22 cellular contexts compared by ENCODE assay signal in genomic region chr20:48421547-48421946, GRCh38.
DNase-seq lines count a peak whose midpoint lies in the region; ATAC-seq, FAIRE-seq and TF ChIP-seq lines count a peak whose summit lies in the region.
"Had no signal": no experiment of that assay in that cellular context is flagged by ENCODE, and none has a peak within 500 bp of the region (broad histone marks: within the 10 kb centered on the region; RNA-seq: fewer than 3 reads in every experiment).

No MANE protein-coding gene starts in this region.

- H4K20me1 ChIP-seq in MM.1S (ENCODE audit: insufficient read depth, low read length), result no peaks in the 10 kb centered on the region
- H4K20me1 ChIP-seq: BLaER1 treated with 17β-estradiol and CSF1 and Interleukin-3, amounts not matched to agents 10 nM and 100 nM had no signal

- no peak for TF ChIP-seq EP300 in A549 (IDR thresholded peaks at IDR 0.05)

- H3K27ac Mint-ChIP-seq in Calu3 (ENCODE audit: unreplicated experiment), result no peak overlapping the region

- POLR2A ChIA-PET in A549 (lab: Yijun Ruan, JAX), result no interaction called here
- POLR2A ChIA-PET in RWPE1 (lab: Yijun Ruan, JAX; ENCODE audit: low non-redundant PET), result no interaction called here

- no peak overlapping the region for H3K4me2 ChIP-seq in A549
- H3K4me2 ChIP-seq in MM.1S (ENCODE audit: low read depth, low read length), result no peak overlapping the region
- H3K4me2 ChIP-seq: hepatocyte had no signal

- CTCF ChIA-PET in A549 (lab: Yijun Ruan, JAX), result interaction anchor here (1.0 to 1.4 kb wide), 3 partner anchors 33 to 635 kb away, joined by 3 to 7 read pairs (median 3); no protein-coding TSS in a partner anchor
- CTCF ChIA-PET in Calu3 (lab: Charles Lee), result interaction anchor here (0.6 to 5.2 kb wide), 8 partner anchors 110 to 635 kb away, joined by 3 to 66 read pairs (median 4); no protein-coding TSS in a partner anchor
- CTCF ChIA-PET in RWPE1 (lab: Yijun Ruan, JAX), result interaction anchor here (0.5 to 5.4 kb wide), 6 partner anchors 12 to 1174 kb away, joined by 3 to 45 read pairs (median 3); no protein-coding TSS in a partner anchor

- TF ChIP-seq POLR2A in A549 (IDR thresholded peaks at IDR 0.05; ENCODE audit: low read length), result no peak

- no peaks in the 10 kb centered on the region for H3K9me2 ChIP-seq in MM.1S (replicated peaks; ENCODE audit: insufficient read depth, low read length)

- H3K4me3 ChIP-seq in A549 (no peak overlapping the region), MM.1S (ENCODE audit: low read length) (no peak overlapping the region)
- H3K4me3 ChIP-seq: BLaER1 treated with 17β-estradiol and CSF1 and Interleukin-3, amounts not matched to agents 10 nM and 100 nM; gastroesophageal sphincter; hepatocyte; prostate gland had no signal

- no TSS peak for BruUV-seq in Calu3 (replicated peaks; lab: Mats Ljungman, UMichigan)

- peaks cover 6% of the 10 kb centered on the region for H3K4me1 Mint-ChIP-seq in Calu3 (ENCODE audit: low read depth, unreplicated experiment)
- H3K4me1 Mint-ChIP-seq: central memory CD8-positive, alpha-beta T cell had no signal

- no peaks in the 10 kb centered on the region for H3K79me2 ChIP-seq in MM.1S (ENCODE audit: low read length)
- H3K79me2 ChIP-seq: hepatocyte had no signal

- intact Hi-C loops in Calu3 (cut with micrococcal nuclease; ENCODE audit: unreplicated experiment), result loop anchor here (1.0 kb wide), 1 partner anchor 199 kb away; no protein-coding TSS in a partner anchor

- H3K27me3 Mint-ChIP-seq in Calu3 (ENCODE audit: unreplicated experiment), result peaks cover 14% of the 10 kb centered on the region

- ATAC-seq in A549 (peak in 1 of 2 experiments; percentile 24; a peak in 1 of 6 replicates), HG03139 (IDR thresholded peaks at IDR 0.05; ENCODE audit: unreplicated experiment) (no peak), GM21447 (IDR thresholded peaks at IDR 0.05; ENCODE audit: unreplicated experiment) (no peak)
- ATAC-seq: activated T-cell treated with anti-CD3 and anti-CD28 coated beads, Interleukin-2, amount 50 U/mL, for 4 hours; gastroesophageal sphincter had no signal

- WGBS in A549 (ENCODE audit: missing lambda C conversion rate), result 32% methylated on average over 3 of the region's 3 CpGs

- no peak for FAIRE-seq in A549 (lab: Jason Lieb, UNC)

- DNase-seq in A549 (ENCODE audit: low read depth in 1 of 2, low spot score in 1 of 2) (no peak), Calu3 (peak; percentile 64), MM.1S (peak; percentile 8), RWPE1 (ENCODE audit: low spot score) (peak; percentile 27), NCI-H2196 (lab: John Stamatoyannopoulos, UW; ENCODE audit: unreplicated experiment) (no peak)
- DNase-seq in stimulated activated CD4-positive, alpha-beta T cell treated with anti-CD3 and anti-CD28 coated beads, Interleukin-4, amount 100 ng/mL, for 1 hour, result no peak
- DNase-seq: activated CD4-positive, alpha-beta T cell treated with anti-CD3 and anti-CD28 coated beads, Interleukin-2, amount 50 U/mL, for 1 hour; activated T-cell treated with anti-CD3 and anti-CD28 coated beads, Interleukin-2, amount 50 U/mL, for 4 hours; EL; GOT3; mesenchymal stem cell; NCI-H1436 treated with DMSO at 0.1 percent for 48 hours; stimulated activated naive CD4-positive, alpha-beta T cell; T-helper 9 cell had no signal

- H3K36me3 ChIP-seq in MM.1S (replicated peaks; ENCODE audit: insufficient read depth, low read length), result no peaks in the 10 kb centered on the region
- H3K36me3 ChIP-seq: BLaER1 treated with 17β-estradiol and CSF1 and Interleukin-3, amounts not matched to agents 10 nM and 100 nM; gastroesophageal sphincter; prostate gland had no signal

- TF ChIP-seq RAD21 in A549 (conservative IDR thresholded peaks at IDR 0.05 in 1 of 2, IDR thresholded peaks at IDR 0.05 in 1 of 2), result peak; percentile 34 to 53; a peak in 3 of 5 replicates

- H3K4me3 Mint-ChIP-seq in Calu3 (ENCODE audit: low read depth, unreplicated experiment), result no peak overlapping the region
- H3K4me3 Mint-ChIP-seq: activated T-cell treated with anti-CD3 and anti-CD28 coated beads, Interleukin-2, amount 50 U/mL, for 4 hours; central memory CD8-positive, alpha-beta T cell had no signal

- H3K9me3 Mint-ChIP-seq in Calu3 (ENCODE audit: low read depth, unreplicated experiment), result no peaks in the 10 kb centered on the region
- H3K9me3 Mint-ChIP-seq: activated T-cell treated with anti-CD3 and anti-CD28 coated beads, Interleukin-2, amount 50 U/mL, for 4 hours; central memory CD8-positive, alpha-beta T cell had no signal

- H3K9me3 ChIP-seq in A549, result no peaks in the 10 kb centered on the region
- H3K9me3 ChIP-seq in MM.1S (replicated peaks; ENCODE audit: insufficient read depth, low read length), result no peaks in the 10 kb centered on the region
- H3K9me3 ChIP-seq: BLaER1 treated with 17β-estradiol and CSF1 and Interleukin-3, amounts not matched to agents 10 nM and 100 nM; gastroesophageal sphincter; prostate gland had no signal

- H3K4me1 ChIP-seq in A549 (no peaks in the 10 kb centered on the region), MM.1S (ENCODE audit: low read length) (no peaks in the 10 kb centered on the region)
- H3K4me1 ChIP-seq: gastroesophageal sphincter, prostate gland had no signal

- no peaks in the 10 kb centered on the region for H3F3A ChIP-seq in MM.1S (ENCODE audit: insufficient read depth, low read length)

- TF ChIP-seq CTCF in A549 (IDR thresholded peaks at IDR 0.05) (peak; percentile 19; the same call in 1 of the 3 replicates), Calu3 (IDR thresholded peaks at IDR 0.05; ENCODE audit: unreplicated experiment) (peak; percentile 56), MM.1S (IDR thresholded peaks at IDR 0.05; ENCODE audit: low read length) (0 out of 2 replicates have a peak, but pooled peaks have one; percentile 5), RWPE1 (conservative IDR thresholded peaks at IDR 0.05; ENCODE audit: low read depth) (no peak; the same call in 1 of the 2 replicates)

- H3K27me3 ChIP-seq in MM.1S (replicated peaks; ENCODE audit: insufficient read depth, low read length), result no peaks in the 10 kb centered on the region
- H3K27me3 ChIP-seq: BLaER1 treated with 17β-estradiol and CSF1 and Interleukin-3, amounts not matched to agents 10 nM and 100 nM; gastroesophageal sphincter; hepatocyte had no signal

- H3K36me3 Mint-ChIP-seq in Calu3 (ENCODE audit: insufficient read depth, unreplicated experiment), result no peaks in the 10 kb centered on the region
- H3K36me3 Mint-ChIP-seq: IgD-negative memory B cell had no signal

- no peak overlapping the region for H3K27ac ChIP-seq in A549
- H3K27ac ChIP-seq in MM.1S (ENCODE audit: low read length), result no peak overlapping the region
- H3K27ac ChIP-seq in RWPE1, result no peak overlapping the region
- H3K27ac ChIP-seq: BLaER1 treated with 17β-estradiol and CSF1 and Interleukin-3, amounts not matched to agents 10 nM and 100 nM; gastroesophageal sphincter; hepatocyte; prostate gland had no signal

- no peak overlapping the region for H2AFZ ChIP-seq in MM.1S (ENCODE audit: low read length)
- H2AFZ ChIP-seq: hepatocyte had no signal

- no peak overlapping the region for H3K9ac ChIP-seq in MM.1S (ENCODE audit: low read length)
- H3K9ac ChIP-seq: BLaER1 treated with 17β-estradiol and CSF1 and Interleukin-3, amounts not matched to agents 10 nM and 100 nM had no signal

TF ChIP-seq in A549, 52 proteins besides CTCF, POLR2A, EP300 and RAD21:
- TF ChIP-seq GATA3 (IDR thresholded peaks at IDR 0.05; ENCODE audit: borderline replicate concordance), result no peak
- no peak for TF ChIP-seq JUN (IDR thresholded peaks at IDR 0.05)
- 0 out of 3 replicates have a peak, but pooled peaks have one; percentile 18 for TF ChIP-seq SMC3 (IDR thresholded peaks at IDR 0.05)
- TF ChIP-seq SREBF2 (IDR thresholded peaks at IDR 0.05), result no peak
- TF ChIP-seq MAX (IDR thresholded peaks at IDR 0.05), result no peak
- no peak for TF ChIP-seq MAZ (IDR thresholded peaks at IDR 0.05; ENCODE audit: borderline replicate concordance, low read depth, low read length)

Comparison
In these comparisons a context has a peak if more than half of its experiments do, and no peak if none do; other contexts are left out.
1. DNase-seq: peak in Calu3 (single experiment), MM.1S (single experiment) and RWPE1 (single experiment); none in A549 (0 of 2), stimulated activated CD4-positive, alpha-beta T cell treated with anti-CD3 and anti-CD28 coated beads, Interleukin-4, amount 100 ng/mL, for 1 hour (single experiment) and NCI-H2196 (single experiment).